In the genomic region with DNA sequence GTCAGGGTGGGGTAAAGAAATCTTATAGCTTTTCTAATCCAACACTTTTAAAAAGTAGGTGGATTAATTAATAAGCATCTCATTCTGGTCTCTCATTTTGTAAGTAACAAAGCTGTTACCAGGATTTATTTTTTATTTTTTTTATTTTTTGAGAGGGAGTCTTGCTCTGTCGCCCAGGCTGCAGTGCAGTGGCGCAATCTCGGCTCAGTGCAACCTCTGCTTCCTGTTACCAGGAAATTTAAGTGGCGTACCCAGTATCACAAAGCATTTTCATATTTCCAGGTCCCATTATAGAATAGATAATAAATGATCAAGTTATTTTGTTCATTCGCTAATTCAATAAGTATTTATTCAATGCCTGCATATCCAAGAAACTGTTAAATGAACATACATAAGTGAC, we compare ENCODE assay signal across 39 cellular contexts. TPM values are rescaled to one million over a fixed set of nuclear protein-coding genes. Genes with fewer than 3 reads are reported as not detected.
"Had no signal": no experiment of that assay in that cellular context is flagged by ENCODE, and none has a peak within 500 bp of the region (broad histone marks: within the 10 kb centered on the region; RNA-seq: fewer than 3 reads in every experiment).

No MANE protein-coding gene starts in this region.

- DNase-seq: activated B cell treated with CpG ODN at 0.5 μM for 24 hours; activated CD4-positive, alpha-beta memory T cell treated with anti-CD3 and anti-CD28 coated beads for 36 hours; activated CD4-positive, alpha-beta T cell treated with anti-CD3 and anti-CD28 coated beads for 4 hours; activated CD4-positive, alpha-beta T cell treated with anti-CD3 and anti-CD28 coated beads, Interleukin-2, amount 10 ng/mL, durations not matched to agents 24 days and 14 days; activated CD4-positive, alpha-beta T cell treated with anti-CD3 and anti-CD28 coated beads, Interleukin-2, amount 50 U/mL, for 1 hour; activated CD4-positive, alpha-beta T cell treated with anti-CD3 and anti-CD28 coated beads, Interleukin-2, amount 50 U/mL, for 4 hours; activated CD4-positive, CD25-positive, alpha-beta regulatory T cell treated with anti-CD3 and anti-CD28 coated beads, Interleukin-2, amount 50 U/mL, for 72 hours; activated CD8-positive, alpha-beta memory T cell treated with anti-CD3 and anti-CD28 coated beads, Interleukin-2, amount 50 U/mL, for 4 hours; activated CD8-positive, alpha-beta T cell treated with anti-CD3 and anti-CD28 coated beads for 36 hours; activated effector memory CD4-positive, alpha-beta T cell treated with anti-CD3 and anti-CD28 coated beads, Interleukin-2, amount 50 U/mL, for 16 hours; activated gamma-delta T cell treated with Interleukin-2 at 50 U/mL for 16 hours; activated naive CD4-positive, alpha-beta T cell; activated naive CD4-positive, alpha-beta T cell treated with anti-CD3 and anti-CD28 coated beads for 36 hours; activated naive CD4-positive, alpha-beta T cell treated with anti-CD3 and anti-CD28 coated beads, Interleukin-2, amount 50 U/mL, for 16 hours; activated naive CD8-positive, alpha-beta T cell treated with anti-CD3 and anti-CD28 coated beads for 36 hours; activated T-cell treated with anti-CD3 and anti-CD28 coated beads for 4 hours; activated T-cell treated with anti-CD3 and anti-CD28 coated beads, Interleukin-2, amount 50 U/mL, for 1 hour; activated T-cell treated with anti-CD3 and anti-CD28 coated beads, Interleukin-2, amount 50 U/mL, for 4 hours; activated T-cell treated with anti-CD3 and anti-CD28 coated beads, Interleukin-2, amount 50 U/mL, for 72 hours; adrenal gland; amniotic stem cell; aorta; body of pancreas; brain microvascular endothelial cell; caudate nucleus; cerebellar nuclear complex; T-helper 1 cell; T-helper 2 cell; T-helper 9 cell had no signal

- H3K9me3 Mint-ChIP-seq: activated B cell treated with CpG ODN at 0.5 μM for 24 hours; activated CD4-positive, alpha-beta memory T cell treated with anti-CD3 and anti-CD28 coated beads for 36 hours; activated CD4-positive, alpha-beta T cell treated with anti-CD3 and anti-CD28 coated beads, Interleukin-2, amount 10 ng/mL, durations not matched to agents 24 days and 14 days; activated CD8-positive, alpha-beta T cell treated with anti-CD3 and anti-CD28 coated beads for 36 hours; activated naive CD4-positive, alpha-beta T cell treated with anti-CD3 and anti-CD28 coated beads for 36 hours; activated naive CD4-positive, alpha-beta T cell treated with anti-CD3 and anti-CD28 coated beads, Interleukin-2, amount 50 U/mL, for 72 hours; activated naive CD8-positive, alpha-beta T cell treated with anti-CD3 and anti-CD28 coated beads for 36 hours; activated T-cell treated with anti-CD3 and anti-CD28 coated beads, Interleukin-2, amount 50 U/mL, for 4 hours; activated T-cell treated with anti-CD3 and anti-CD28 coated beads, Interleukin-2, amount 50 U/mL, for 72 hours; activated T-helper 1 cell treated with anti-CD3 and anti-CD28 coated beads, Interleukin-12 subunit alpha, Interleukin-12 subunit beta, Interleukin-2, Interleukin-4 antibody, amounts not matched to agents 30 ng/mL and 10 ng/mL and 1 ng/mL, durations not matched to agents 14 hours and 24 hours and 36 hours; activated T-helper 17 cell treated with anti-CD3 and anti-CD28 coated beads, Interleukin-2, amount 50 U/mL, for 72 hours; central memory CD8-positive, alpha-beta T cell; T-helper 1 cell treated with Interleukin-12 subunit alpha and Interleukin-12 subunit beta and Interleukin-4 antibody, amounts not matched to agents 30 μg/mL and 1 μg/mL, for 36 hours; T-helper 2 cell treated with Interferon-gamma antibody and Interleukin-4, amounts not matched to agents 5 μg/mL and 100 μg/mL, for 36 hours had no signal

- H3K36me3 ChIP-seq: adrenal gland, brain microvascular endothelial cell, breast epithelium had no signal

- H3K27ac ChIP-seq: adrenal gland, body of pancreas, brain microvascular endothelial cell, breast epithelium, VCaP had no signal

- H3K27me3 ChIP-seq: body of pancreas, brain microvascular endothelial cell, breast epithelium had no signal

- H3K9me3 ChIP-seq: adrenal gland, body of pancreas, breast epithelium had no signal

- H3K4me1 Mint-ChIP-seq: activated B cell treated with CpG ODN at 0.5 μM for 24 hours; activated CD4-positive, alpha-beta T cell treated with anti-CD3 and anti-CD28 coated beads, Interleukin-2, amount 10 ng/mL, durations not matched to agents 24 days and 14 days; activated naive CD8-positive, alpha-beta T cell treated with anti-CD3 and anti-CD28 coated beads for 36 hours; activated T-helper 17 cell treated with anti-CD3 and anti-CD28 coated beads, Interleukin-2, amount 50 U/mL, for 72 hours; central memory CD8-positive, alpha-beta T cell had no signal

- H3K4me3 ChIP-seq: adrenal gland, body of pancreas, breast epithelium had no signal

- H3K27ac Mint-ChIP-seq: activated B cell treated with CpG ODN at 0.5 μM for 24 hours; activated CD4-positive, alpha-beta memory T cell treated with anti-CD3 and anti-CD28 coated beads for 36 hours; activated CD4-positive, alpha-beta T cell treated with anti-CD3 and anti-CD28 coated beads, Interleukin-2, amount 10 ng/mL, durations not matched to agents 24 days and 14 days; activated CD8-positive, alpha-beta T cell treated with anti-CD3 and anti-CD28 coated beads for 36 hours; activated naive CD4-positive, alpha-beta T cell treated with anti-CD3 and anti-CD28 coated beads for 36 hours; activated naive CD4-positive, alpha-beta T cell treated with anti-CD3 and anti-CD28 coated beads, Interleukin-2, amount 50 U/mL, for 72 hours; activated naive CD8-positive, alpha-beta T cell treated with anti-CD3 and anti-CD28 coated beads for 36 hours; activated T-cell treated with anti-CD3 and anti-CD28 coated beads, Interleukin-2, amount 50 U/mL, for 72 hours; activated T-helper 1 cell treated with anti-CD3 and anti-CD28 coated beads, Interleukin-12 subunit alpha, Interleukin-12 subunit beta, Interleukin-2, Interleukin-4 antibody, amounts not matched to agents 30 ng/mL and 10 ng/mL and 1 ng/mL, durations not matched to agents 14 hours and 24 hours and 36 hours; activated T-helper 17 cell treated with anti-CD3 and anti-CD28 coated beads, Interleukin-2, amount 50 U/mL, for 72 hours; T-helper 1 cell treated with Interleukin-12 subunit alpha and Interleukin-12 subunit beta and Interleukin-4 antibody, amounts not matched to agents 30 μg/mL and 1 μg/mL, for 36 hours; T-helper 2 cell treated with Interferon-gamma antibody and Interleukin-4, amounts not matched to agents 5 μg/mL and 100 μg/mL, for 36 hours had no signal

- H3K4me1 ChIP-seq: adrenal gland, body of pancreas, breast epithelium had no signal

- ATAC-seq: activated CD8-positive, alpha-beta T cell treated with anti-CD3 and anti-CD28 coated beads for 36 hours; activated naive CD4-positive, alpha-beta T cell treated with anti-CD3 and anti-CD28 coated beads, Interleukin-2, amount 50 U/mL, for 72 hours; activated T-cell treated with anti-CD3 and anti-CD28 coated beads, Interleukin-2, amount 50 U/mL, for 4 hours; activated T-cell treated with anti-CD3 and anti-CD28 coated beads, Interleukin-2, amount 50 U/mL, for 72 hours; activated T-helper 17 cell treated with anti-CD3 and anti-CD28 coated beads, Interleukin-2, amount 50 U/mL, for 72 hours; body of pancreas had no signal

- H3K4me3 Mint-ChIP-seq: activated B cell treated with CpG ODN at 0.5 μM for 24 hours; activated CD4-positive, alpha-beta memory T cell treated with anti-CD3 and anti-CD28 coated beads for 36 hours; activated CD4-positive, alpha-beta T cell treated with anti-CD3 and anti-CD28 coated beads, Interleukin-2, amount 10 ng/mL, durations not matched to agents 24 days and 14 days; activated CD8-positive, alpha-beta T cell treated with anti-CD3 and anti-CD28 coated beads for 36 hours; activated naive CD4-positive, alpha-beta T cell treated with anti-CD3 and anti-CD28 coated beads for 36 hours; activated naive CD8-positive, alpha-beta T cell treated with anti-CD3 and anti-CD28 coated beads for 36 hours; activated T-cell treated with anti-CD3 and anti-CD28 coated beads, Interleukin-2, amount 50 U/mL, for 4 hours; activated T-cell treated with anti-CD3 and anti-CD28 coated beads, Interleukin-2, amount 50 U/mL, for 72 hours; activated T-helper 1 cell treated with anti-CD3 and anti-CD28 coated beads, Interleukin-12 subunit alpha, Interleukin-12 subunit beta, Interleukin-2, Interleukin-4 antibody, amounts not matched to agents 30 ng/mL and 10 ng/mL and 1 ng/mL, durations not matched to agents 14 hours and 24 hours and 36 hours; activated T-helper 17 cell treated with anti-CD3 and anti-CD28 coated beads, Interleukin-2, amount 50 U/mL, for 72 hours; central memory CD8-positive, alpha-beta T cell; T-helper 1 cell treated with Interleukin-12 subunit alpha and Interleukin-12 subunit beta and Interleukin-4 antibody, amounts not matched to agents 30 μg/mL and 1 μg/mL, for 36 hours; T-helper 2 cell treated with Interferon-gamma antibody and Interleukin-4, amounts not matched to agents 5 μg/mL and 100 μg/mL, for 36 hours had no signal

- H3K36me3 Mint-ChIP-seq: activated CD4-positive, alpha-beta memory T cell treated with anti-CD3 and anti-CD28 coated beads for 36 hours; activated naive CD4-positive, alpha-beta T cell treated with anti-CD3 and anti-CD28 coated beads, Interleukin-2, amount 50 U/mL, for 72 hours; activated naive CD8-positive, alpha-beta T cell treated with anti-CD3 and anti-CD28 coated beads for 36 hours had no signal

- FAIRE-seq: astrocyte, TTC549 had no signal

RNA-seq across cellular contexts. Expression of a gene that starts 13.2 kb away (rescaled TPM):
- total RNA-seq: activated B cell treated with CpG ODN at 0.5 μM for 24 hours; activated naive CD4-positive, alpha-beta T cell treated with anti-CD3 and anti-CD28 coated beads for 36 hours; activated naive CD4-positive, alpha-beta T cell treated with anti-CD3 and anti-CD28 coated beads, Interleukin-2, amount 50 U/mL, for 72 hours; activated T-helper 1 cell treated with anti-CD3 and anti-CD28 coated beads, Interleukin-12 subunit alpha, Interleukin-12 subunit beta, Interleukin-2, Interleukin-4 antibody, amounts not matched to agents 30 ng/mL and 10 ng/mL and 1 ng/mL, durations not matched to agents 14 hours and 24 hours and 36 hours had no signal
